In genomic region chr6:34768148-34768547, GRCh38 we compare ENCODE assay signal across 10 cellular contexts.
"Had no signal": no experiment of that assay in that cellular context is flagged by ENCODE, and none has a peak within 500 bp of the region (broad histone marks: within the 10 kb centered on the region; RNA-seq: fewer than 3 reads in every experiment).

No MANE protein-coding gene starts in this region.

- H3K9ac ChIP-seq: GM23248 had no signal

- H3K27ac ChIP-seq: GM23248 had no signal

- H3K9me3 Mint-ChIP-seq: GM23338, H9, HFFc6 had no signal

- H2AFZ ChIP-seq: GM23248, GM23338 had no signal

- H3K4me3 ChIP-seq: GM23248, GM23338, HAP-1 had no signal

- FAIRE-seq: H1, H54 had no signal

- DNase-seq: GM23248, GOT3, H7, H9, HCEC 1CT, HFFc6 had no signal

- H3K4me2 ChIP-seq: GM23338 had no signal

- H3K4me3 Mint-ChIP-seq: GM23338, H9, HFFc6 had no signal

- H3K27ac Mint-ChIP-seq: GM23338, H9, HFFc6 had no signal

- H3K4me1 Mint-ChIP-seq: GM23338, H9 had no signal

- H3K9me3 ChIP-seq: HAP-1 had no signal

- H3K4me1 ChIP-seq: HAP-1 had no signal
